ENCODE assay signal across 10 cellular contexts in genomic region chr3:48426401-48426909, GRCh38. TPM values are rescaled to one million over a fixed set of nuclear protein-coding genes. Genes with fewer than 3 reads are reported as not detected.
DNase-seq lines count a peak whose midpoint lies in the region; ATAC-seq and TF ChIP-seq lines count a peak whose summit lies in the region.
"Had no signal": no experiment of that assay in that cellular context is flagged by ENCODE, and none has a peak within 500 bp of the region (broad histone marks: within the 10 kb centered on the region; RNA-seq: fewer than 3 reads in every experiment).

No MANE protein-coding gene starts in this region.

- DNase-seq in Ammon's horn (ENCODE audit: low spot score) (peak; percentile 95), breast epithelium (ENCODE audit: low spot score in 2 of 2) (no peak), right cardiac atrium (peak in 2 of 3 donors; percentile 80 to 85), ovary (no peak), NCI-H187 (lab: John Stamatoyannopoulos, UW) (no peak), SHP77 treated with DMSO at 0.1 percent for 48 hours (lab: John Stamatoyannopoulos, UW) (no peak), activated T-cell treated with anti-CD3 and anti-CD28 coated beads for 4 hours (no peak)
- no peak for DNase-seq in stimulated activated CD4-positive, alpha-beta T cell treated with anti-CD3 and anti-CD28 coated beads, Interleukin-15, amount 100 ng/mL, for 24 hours

- no peak for TF ChIP-seq POLR2A in breast epithelium (IDR thresholded peaks at IDR 0.05)
- TF ChIP-seq POLR2A in ovary (IDR thresholded peaks at IDR 0.05): no peak

- no peaks in the 10 kb centered on the region for H3K27me3 ChIP-seq in breast epithelium
- no peaks in the 10 kb centered on the region for H3K27me3 ChIP-seq in right cardiac atrium (ENCODE audit: control insufficient read depth, insufficient read depth)
- H3K27me3 ChIP-seq in ovary: no peaks in the 10 kb centered on the region

- intact Hi-C loops in breast epithelium (cut with DNase I; ENCODE audit: low total_unique reads) (no loop called here), right cardiac atrium (cut with DNase I) (no loop called here), ovary (cut with DNase I) (no loop called here)

- H3K4me1 ChIP-seq in breast epithelium: peaks cover 12 to 41% of the 10 kb centered on the region in 2 donors
- H3K4me1 ChIP-seq in right cardiac atrium (ENCODE audit: control insufficient read depth, insufficient read depth, low read length): peaks cover 15% of the 10 kb centered on the region
- peaks cover 46% of the 10 kb centered on the region for H3K4me1 ChIP-seq in ovary (ENCODE audit: insufficient read depth)

- H3K27ac ChIP-seq in breast epithelium (peak overlapping the region; percentile 74 to 96), right cardiac atrium (ENCODE audit: low read length) (peak overlapping the region; percentile 93), ovary (peak overlapping the region; percentile 93 to 96)

- ATAC-seq in right cardiac atrium: peak; percentile 29 to 64
- ATAC-seq: A549 had no signal

- TF ChIP-seq EP300 in ovary (IDR thresholded peaks at IDR 0.05): no peak

- H3K36me3 ChIP-seq in breast epithelium (no peaks in the 10 kb centered on the region), ovary (no peaks in the 10 kb centered on the region)

- TF ChIP-seq CTCF in breast epithelium (IDR thresholded peaks at IDR 0.05) (no peak), ovary (IDR thresholded peaks at IDR 0.05) (no peak)

- H3K4me3 ChIP-seq in breast epithelium (peak overlapping the region; percentile 73 to 95 (median 88)), right cardiac atrium (ENCODE audit: low read length) (no peak overlapping the region), ovary (no peak overlapping the region)
- H3K4me3 ChIP-seq: A549 had no signal

- H3K9me3 ChIP-seq in breast epithelium: no peaks in the 10 kb centered on the region
- no peaks in the 10 kb centered on the region for H3K9me3 ChIP-seq in right cardiac atrium (ENCODE audit: control insufficient read depth, low read length)
- no peaks in the 10 kb centered on the region for H3K9me3 ChIP-seq in ovary
- H3K9me3 ChIP-seq: A549 had no signal

- WGBS in right cardiac atrium: 48% methylated on average over 11 of the region's 11 CpGs
- WGBS in ovary, 3 donors: 45 to 68% (median 46%) methylated on average over 11 of the region's 11 CpGs

RNA-seq across cellular contexts. Expression of gene PLXNB1, which starts 3.4 kb away (rescaled TPM):
- 100 to 1,000 TPM in 2 of 3 donors, 10 to 100 TPM in 1; 60.2 to 182 (median 148) TPM for total RNA-seq in breast epithelium
- 10 to 100 TPM; 49.4 to 84.5 (median 55.0) TPM for total RNA-seq in right cardiac atrium
- 52.7 TPM for polyA plus RNA-seq in right cardiac atrium
- 100 to 1,000 TPM in 2 of 7 donors, 10 to 100 TPM in 5; 70.8 to 166 (median 83.7) TPM for total RNA-seq in ovary
- polyA plus RNA-seq in ovary: 10 to 100 TPM; 11.2 to 90.2 TPM

RNA-seq across cellular contexts. Expression of gene CCDC51, which starts 13.5 kb away (rescaled TPM):
- total RNA-seq in breast epithelium (10 to 100 TPM; 12.5 to 14.7 (median 13.9) TPM), right cardiac atrium (10 to 100 TPM in 3 of 4 donors, 1 to 10 TPM in 1; 8.7 to 11.5 (median 11.1) TPM), ovary (1 to 10 TPM; 6.3 to 8.5 (median 7.5) TPM)
- polyA plus RNA-seq in right cardiac atrium (11.2 TPM), ovary (1 to 10 TPM; 9.1 to 9.9 TPM)

RNA-seq across cellular contexts. Expression of gene TMA7, which starts 13.6 kb away (rescaled TPM):
- total RNA-seq in breast epithelium (100 to 1,000 TPM; 270 to 343 (median 333) TPM), right cardiac atrium (100 to 1,000 TPM; 187 to 270 (median 216) TPM), ovary (100 to 1,000 TPM; 138 to 318 (median 199) TPM)
- polyA plus RNA-seq in right cardiac atrium (526 TPM), ovary (100 to 1,000 TPM; 350 to 380 TPM)

RNA-seq across cellular contexts. Expression of gene ATRIP, which starts 20.1 kb away (rescaled TPM):
- 1 to 10 TPM; 8.2 to 8.6 (median 8.2) TPM for total RNA-seq in breast epithelium
- 1 to 10 TPM; 4.0 to 5.2 (median 4.3) TPM for total RNA-seq in right cardiac atrium
- 3.5 TPM for polyA plus RNA-seq in right cardiac atrium
- 1 to 10 TPM; 3.9 to 7.9 (median 6.4) TPM for total RNA-seq in ovary
- polyA plus RNA-seq in ovary: 10 to 100 TPM in 1 of 2 donors, 1 to 10 TPM in 1; 6.4 to 11.4 TPM

RNA-seq across cellular contexts. Expression of gene FBXW12, which starts 54.4 kb away (rescaled TPM):
- total RNA-seq in breast epithelium: under 1 TPM in 2 of 3 donors, not detected in 1; 0.32 to 0.66 TPM
- total RNA-seq in right cardiac atrium: not detected
- polyA plus RNA-seq in right cardiac atrium: not detected
- under 1 TPM in 4 of 7 donors, not detected in 3; 0.22 to 0.46 (median 0.28) TPM for total RNA-seq in ovary
- under 1 TPM in 1 of 2 donors, not detected in 1; 0.33 TPM for polyA plus RNA-seq in ovary
- total RNA-seq: LHCN-M2 had no signal
- polyA plus RNA-seq: A549 had no signal

Comparison
In these comparisons a context has a peak if more than half of its experiments do, and no peak if none do; other contexts are left out.
1. DNase-seq: peak in Ammon's horn (single experiment) and right cardiac atrium (2 of 3); none in breast epithelium (0 of 2), ovary (0 of 5), NCI-H187 (0 of 2), SHP77 treated with DMSO at 0.1 percent for 48 hours (single experiment), activated T-cell treated with anti-CD3 and anti-CD28 coated beads for 4 hours (single experiment) and stimulated activated CD4-positive, alpha-beta T cell treated with anti-CD3 and anti-CD28 coated beads, Interleukin-15, amount 100 ng/mL, for 24 hours (single experiment).
2. H3K4me3 ChIP-seq: peak in breast epithelium (3 of 3); none in right cardiac atrium (single experiment) and ovary (single experiment).
3. Peak in every context shown above with its lines, with median percentiles within 50 percentile points of each other: H3K27ac ChIP-seq.